Comparison of ENCODE assay signal across 8 cellular contexts in the genomic region with DNA sequence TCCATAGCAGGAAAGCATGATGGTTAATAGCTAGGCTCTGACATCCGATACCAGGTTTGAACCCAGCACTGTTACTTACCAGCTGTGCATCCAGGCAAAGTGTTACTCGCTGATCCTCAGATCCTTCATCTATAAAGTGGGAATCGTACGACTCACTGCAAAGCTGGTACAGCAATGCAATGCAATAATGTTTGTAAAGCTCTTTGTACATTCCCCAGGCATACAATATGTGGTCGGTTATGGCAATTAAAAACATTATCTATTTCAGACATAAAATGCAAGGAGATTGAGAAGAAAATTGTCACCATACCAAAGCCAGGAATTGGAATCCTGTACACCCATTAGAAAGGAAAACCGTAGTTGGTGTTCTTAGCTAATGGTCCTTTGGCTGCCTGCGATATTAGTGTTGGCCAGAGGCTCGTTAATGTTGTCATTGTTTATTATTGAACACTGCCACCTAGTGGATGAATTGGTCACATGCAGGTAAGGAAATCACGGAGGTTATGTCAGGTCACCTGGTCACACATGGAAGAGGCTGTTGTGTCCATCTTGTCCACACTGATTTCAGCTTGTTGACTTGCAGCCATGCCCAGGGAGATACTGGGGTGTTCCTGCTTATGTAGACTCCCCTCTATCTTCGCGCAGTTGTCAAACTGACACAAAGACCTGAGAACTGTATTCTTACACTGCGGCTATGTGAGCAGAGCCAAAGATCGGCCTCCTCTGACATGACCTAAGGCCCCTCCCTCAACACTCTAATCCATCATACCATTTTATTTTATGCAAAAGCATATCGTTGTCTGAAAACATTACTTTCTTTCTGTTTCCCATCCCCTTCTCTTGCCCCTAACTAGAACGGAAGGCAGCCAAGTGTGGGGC.
A peak's percentile ranks its signal among the peaks of the same experiment; 100 is the strongest.
DNase-seq lines count a peak whose midpoint lies in the region; TF ChIP-seq lines count a peak whose summit lies in the region.

No MANE protein-coding gene starts in this region.

- H3K4me1 ChIP-seq in HAP-1 (peaks cover 8% of the 10 kb centered on the region), parathyroid adenoma (no peaks in the 10 kb centered on the region)

- no peak overlapping the region for H3K27ac ChIP-seq in parathyroid adenoma

- H3K4me2 ChIP-seq in parathyroid adenoma (ENCODE audit: low read length) = no peak overlapping the region

- no peak overlapping the region for H3K9ac ChIP-seq in parathyroid adenoma

- no peak overlapping the region for H2AFZ ChIP-seq in parathyroid adenoma

- H3K4me3 ChIP-seq in GM12864 (ENCODE audit: low read depth, low read length) (no peak overlapping the region), HAP-1 (no peak overlapping the region), LNCaP clone FGC (ENCODE audit: low read depth, low read length) (no peak overlapping the region), parathyroid adenoma (ENCODE audit: low read depth, low read length) (no peak overlapping the region)

- in situ Hi-C loops in HAP-1 (cut with MboI; ENCODE audit: low sequenced_read_pairs) = loop anchor here (5.0 kb wide), 1 partner anchor 429 kb away; no protein-coding TSS in a partner anchor

- no peaks in the 10 kb centered on the region for H3K79me2 ChIP-seq in parathyroid adenoma

- H3K9me3 ChIP-seq in HAP-1 = no peaks in the 10 kb centered on the region
- no peaks in the 10 kb centered on the region for H3K9me3 ChIP-seq in parathyroid adenoma (ENCODE audit: control insufficient read depth, low read length)

- DNase-seq in GM12864 (ENCODE audit: low read depth) (peak; percentile 26), HAP-1 (ENCODE audit: low spot score in 2 of 2) (peak; percentile 79 to 85), LNCaP clone FGC (ENCODE audit: low read depth) (peak; percentile 73), RKO (ENCODE audit: low spot score) (peak; percentile 79), germinal center (ENCODE audit: low spot score) (peak; percentile 21), KG1 (lab: John Stamatoyannopoulos, UW) (no peak)
- peak; percentile 34 for DNase-seq in activated gamma-delta T cell treated with anti-CD3 and anti-CD28 coated beads, Interleukin-2, amount 50 U/mL, for 16 hours (ENCODE audit: low read depth)

- H3K27me3 ChIP-seq in HAP-1 (ENCODE audit: low read depth) = peaks cover 2% of the 10 kb centered on the region
- H3K27me3 ChIP-seq in parathyroid adenoma (ENCODE audit: control insufficient read depth, insufficient read depth, low read length) = no peaks in the 10 kb centered on the region

- TF ChIP-seq CTCF in GM12864 (IDR thresholded peaks at IDR 0.05; ENCODE audit: low read depth, low read length, missing control alignments) (peak; percentile 73), LNCaP clone FGC (IDR thresholded peaks at IDR 0.05; ENCODE audit: control insufficient read depth, extremely low read depth, insufficient read depth) (peak; percentile 97), parathyroid adenoma (IDR thresholded peaks at IDR 0.05) (peak; percentile 91)

- H3K36me3 ChIP-seq in HAP-1 (replicated peaks) (no peaks in the 10 kb centered on the region), parathyroid adenoma (ENCODE audit: control insufficient read depth, insufficient read depth, low read length) (no peaks in the 10 kb centered on the region)
